Comparison of ENCODE assay signal across 9 cellular contexts in the genomic region with DNA sequence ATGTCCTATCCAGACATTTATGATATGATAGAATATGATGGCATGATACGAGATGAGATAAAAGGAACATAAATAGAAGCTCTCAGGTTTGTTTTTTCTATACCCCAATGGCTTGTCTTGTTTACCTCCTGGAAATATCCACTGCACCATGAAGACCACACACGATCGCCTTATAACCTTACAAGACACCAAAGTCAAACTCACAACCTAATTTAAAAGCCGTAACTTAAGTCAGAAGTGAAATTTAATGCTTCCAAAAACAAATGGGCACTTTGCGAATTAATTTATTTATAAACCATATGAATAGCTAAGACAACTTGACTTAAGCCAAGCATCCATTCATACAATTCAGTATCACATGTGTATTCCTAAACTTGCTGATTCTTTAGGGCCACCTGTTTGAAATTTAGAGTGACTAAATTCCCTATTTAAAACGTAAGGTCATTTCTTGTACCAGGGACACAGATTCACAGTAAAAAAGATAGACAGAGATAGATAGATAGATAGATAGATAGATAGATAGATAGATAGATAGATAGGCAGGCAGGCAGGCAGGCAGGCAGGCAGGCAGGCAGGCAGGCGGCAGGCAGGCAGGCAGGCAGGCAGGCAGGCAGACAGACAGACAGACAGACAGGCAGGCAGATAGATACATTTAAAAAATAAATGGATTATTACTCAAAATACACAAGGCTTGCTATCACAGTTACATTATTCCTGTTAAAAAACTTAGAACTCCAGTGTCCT.
"Had no signal": no experiment of that assay in that cellular context is flagged by ENCODE, and none has a peak within 500 bp of the region (broad histone marks: within the 10 kb centered on the region; RNA-seq: fewer than 3 reads in every experiment).

No MANE protein-coding gene starts in this region.

- ATAC-seq: HCT116, HepG2 had no signal

- H2AFZ ChIP-seq: GM23248 had no signal

- H3K36me3 ChIP-seq: HAP-1 had no signal

- H3K4me1 ChIP-seq: HAP-1 had no signal

- H3K4me3 ChIP-seq: GM23248, HAP-1 had no signal

- H3K27ac ChIP-seq: GM23248, HL-60 had no signal

- FAIRE-seq: HepG2 had no signal

- H3K9ac ChIP-seq: GM23248 had no signal

- DNase-seq: GM23248, GOT3, H7, HFFc6, KG1 had no signal
